Comparison of ENCODE assay signal across 13 cellular contexts in genomic region chr17:50842506-50843149, GRCh38. TPM values are rescaled to one million over a fixed set of nuclear protein-coding genes. Genes with fewer than 3 reads are reported as not detected.
A peak's percentile ranks its signal among the peaks of the same experiment; 100 is the strongest.
DNase-seq lines count a peak whose midpoint lies in the region; ATAC-seq and TF ChIP-seq lines count a peak whose summit lies in the region.
"Had no signal": no experiment of that assay in that cellular context is flagged by ENCODE, and none has a peak within 500 bp of the region (broad histone marks: within the 10 kb centered on the region; RNA-seq: fewer than 3 reads in every experiment).

No MANE protein-coding gene starts in this region.

- CTCF ChIA-PET in GM10248 (lab: Yijun Ruan, JAX) = interaction anchor here (0.9 to 18.2 kb wide), 28 partner anchors 10 to 291 kb away, joined by 3 to 301 read pairs (median 5); no protein-coding TSS in a partner anchor

- no peaks in the 10 kb centered on the region for H3K79me1 ChIP-seq in neuronal stem cell (ENCODE audit: low read depth, low read length)

- H4K8ac ChIP-seq in neuronal stem cell (ENCODE audit: low read depth, low read length) = no peak overlapping the region

- H4K20me1 ChIP-seq in Loucy (ENCODE audit: insufficient read depth, low read length, poor library complexity, severe bottlenecking) = no peaks in the 10 kb centered on the region

- no peaks in the 10 kb centered on the region for H3K27me3 Mint-ChIP-seq in stimulated activated memory B cell treated with anti-CD40 and anti-IgM and Interleukin-4, amounts not matched to agents 10 μg/mL and 1 μg/mL and 100 μg/mL, for 72 hours
- H3K27me3 Mint-ChIP-seq: IgD-negative memory B cell had no signal

- no peak overlapping the region for H2BK12ac ChIP-seq in neuronal stem cell (ENCODE audit: low read length)

- H3K14ac ChIP-seq in neuronal stem cell (ENCODE audit: low read length) = peak overlapping the region; percentile 31

- H3K9me2 ChIP-seq in Loucy (replicated peaks; ENCODE audit: low read depth, low read length) = no peaks in the 10 kb centered on the region

- peak overlapping the region; percentile 59 for H3K18ac ChIP-seq in neuronal stem cell (ENCODE audit: low read length)

- peak overlapping the region; percentile 83 for H2BK15ac ChIP-seq in neuronal stem cell (ENCODE audit: low read length)

- TF ChIP-seq CTCF in GM10248 (IDR thresholded peaks at IDR 0.05; ENCODE audit: control extremely low read depth, extremely low read depth, low read depth, missing control alignments) = no peak
- no peak for TF ChIP-seq CTCF in Loucy (conservative IDR thresholded peaks at IDR 0.05; ENCODE audit: low read length)

- peaks cover 7% of the 10 kb centered on the region for H3K4me1 Mint-ChIP-seq in stimulated activated memory B cell treated with anti-CD40 and anti-IgM and Interleukin-4, amounts not matched to agents 10 μg/mL and 1 μg/mL and 100 μg/mL, for 72 hours

- H2AFZ ChIP-seq in Loucy (ENCODE audit: low read length) (peak overlapping the region; percentile 19; the same call in 1 of the 2 replicates), neuronal stem cell (ENCODE audit: low read length) (no peak overlapping the region)

- H3K27ac ChIP-seq in neuronal stem cell (replicated peaks; ENCODE audit: low read length) = no peak overlapping the region
- H3K27ac ChIP-seq: Peyer's patch had no signal

- H3K27ac Mint-ChIP-seq in stimulated activated memory B cell treated with anti-CD40 and anti-IgM and Interleukin-4, amounts not matched to agents 10 μg/mL and 1 μg/mL and 100 μg/mL, for 72 hours = no peak overlapping the region
- H3K27ac Mint-ChIP-seq: IgD-negative memory B cell had no signal

- DNase-seq in GM10248 (ENCODE audit: extremely low spot score) (peak; percentile 13), neuronal stem cell (ENCODE audit: low spot score) (no peak), NCI-H2081 (lab: John Stamatoyannopoulos, UW) (no peak)
- no peak for DNase-seq in effector CD8-positive, alpha-beta T cell (lab: John Stamatoyannopoulos, UW)
- DNase-seq in activated effector memory CD4-positive, alpha-beta T cell treated with anti-CD3 and anti-CD28 coated beads, Interleukin-2, amount 50 U/mL, for 16 hours = no peak
- DNase-seq: NCI-H1417 treated with DMSO at 0.1 percent for 48 hours had no signal

- no peak overlapping the region for H3K23ac ChIP-seq in neuronal stem cell (ENCODE audit: low read depth, low read length, poor library complexity)

- H3K4me1 ChIP-seq in Loucy (ENCODE audit: insufficient read depth, low read length, poor library complexity, severe bottlenecking) (no peaks in the 10 kb centered on the region), neuronal stem cell (ENCODE audit: control insufficient read depth in 2 of 2, insufficient read depth in 1 of 2, low read depth in 1 of 2, low read length in 2 of 2) (peaks cover 8 to 21% of the 10 kb centered on the region in 2 donors)
- H3K4me1 ChIP-seq: Peyer's patch had no signal

- H3F3A ChIP-seq in Loucy (ENCODE audit: low read depth) = no peaks in the 10 kb centered on the region

- H3K36me3 Mint-ChIP-seq in stimulated activated memory B cell treated with anti-CD40 and anti-IgM and Interleukin-4, amounts not matched to agents 10 μg/mL and 1 μg/mL and 100 μg/mL, for 72 hours = no peaks in the 10 kb centered on the region
- H3K36me3 Mint-ChIP-seq: IgD-negative memory B cell had no signal

- POLR2A ChIA-PET in GM10248 (lab: Yijun Ruan, JAX) = no interaction called here

- peak overlapping the region; percentile 88 for H2AK5ac ChIP-seq in neuronal stem cell (ENCODE audit: low read depth, low read length)

- H3K4ac ChIP-seq in neuronal stem cell (ENCODE audit: low read length) = no peak overlapping the region

- no peaks in the 10 kb centered on the region for H3K79me2 ChIP-seq in Loucy (ENCODE audit: insufficient read depth, low read length)

- no peaks in the 10 kb centered on the region for H3K36me3 ChIP-seq in Loucy (ENCODE audit: insufficient read depth, low read length)
- H3K36me3 ChIP-seq in neuronal stem cell (replicated peaks in 1 of 2; ENCODE audit: control insufficient read depth in 2 of 2, insufficient read depth in 2 of 2, low read length in 2 of 2) = no peaks in the 10 kb centered on the region
- H3K36me3 ChIP-seq: Peyer's patch had no signal

- H2BK5ac ChIP-seq in neuronal stem cell (ENCODE audit: low read length) = no peak overlapping the region

- H3K27me3 ChIP-seq in Loucy (ENCODE audit: insufficient read depth, low read length, poor library complexity, severe bottlenecking) (no peaks in the 10 kb centered on the region), neuronal stem cell (ENCODE audit: control insufficient read depth in 3 of 3, insufficient read depth in 3 of 3, low read depth in 1 of 3, low read length in 3 of 3) (peaks cover 0 to 56% (median 0%) of the 10 kb centered on the region in 3 experiments)
- H3K27me3 ChIP-seq: Peyer's patch had no signal

- H3K4me2 ChIP-seq in Loucy (ENCODE audit: low read depth, low read length, poor library complexity, severe bottlenecking) = no peak overlapping the region
- no peak overlapping the region for H3K4me2 ChIP-seq in neuronal stem cell (ENCODE audit: insufficient read depth, low read length, poor library complexity, severe bottlenecking)
- H3K4me2 ChIP-seq: A549 had no signal

- H2BK120ac ChIP-seq in neuronal stem cell (ENCODE audit: low read depth, low read length) = no peak overlapping the region

- H3K9ac ChIP-seq in Loucy (ENCODE audit: low read depth, low read length, poor library complexity, severe bottlenecking) (no peak overlapping the region), neuronal stem cell (ENCODE audit: low read depth, low read length, poor library complexity) (peak overlapping the region; percentile 10)

- no peak overlapping the region for H4K91ac ChIP-seq in neuronal stem cell (ENCODE audit: low read depth, low read length, poor library complexity)

- H3K9me3 ChIP-seq in Loucy (ENCODE audit: insufficient read depth, low read depth, low read length) (no peaks in the 10 kb centered on the region), neuronal stem cell (replicated peaks in 1 of 2; ENCODE audit: control insufficient read depth in 2 of 2, insufficient read depth in 1 of 2, low read depth in 1 of 2, low read length in 2 of 2) (no peaks in the 10 kb centered on the region)
- H3K9me3 ChIP-seq: A549, Peyer's patch had no signal

- H3K9me3 Mint-ChIP-seq in stimulated activated memory B cell treated with anti-CD40 and anti-IgM and Interleukin-4, amounts not matched to agents 10 μg/mL and 1 μg/mL and 100 μg/mL, for 72 hours = no peaks in the 10 kb centered on the region
- H3K9me3 Mint-ChIP-seq: IgD-negative memory B cell had no signal

- no CpG with 5 or more reads among the region's 9 CpGs for WGBS in neuronal stem cell (ENCODE audit: extremely low coverage in 2 of 2, insufficient read length in 2 of 2, insufficient replicate concordance in 1 of 2), 2 donors

- no peak overlapping the region for H3K4me3 Mint-ChIP-seq in stimulated activated memory B cell treated with anti-CD40 and anti-IgM and Interleukin-4, amounts not matched to agents 10 μg/mL and 1 μg/mL and 100 μg/mL, for 72 hours
- H3K4me3 Mint-ChIP-seq: IgD-negative memory B cell had no signal

- ATAC-seq in esophagus mucosa = peak; percentile 3
- no peak for ATAC-seq in stimulated activated memory B cell treated with anti-CD40 and anti-IgM and Interleukin-4, amounts not matched to agents 10 μg/mL and 1 μg/mL and 100 μg/mL, for 72 hours

- H3K4me3 ChIP-seq in Loucy (ENCODE audit: low read length, poor library complexity, severe bottlenecking) (no peak overlapping the region), neuronal stem cell (ENCODE audit: low read length in 2 of 2) (no peak overlapping the region)
- H3K4me3 ChIP-seq: A549, Peyer's patch had no signal

RNA-seq across cellular contexts. Expression of gene WFIKKN2, which starts 7.2 kb away (rescaled TPM):
- not detected for total RNA-seq in esophagus mucosa
- polyA plus RNA-seq in neuronal stem cell (2013, experiment 1 of 2) = 0.03 TPM
- polyA plus RNA-seq in neuronal stem cell (2013, experiment 2 of 2) = 0.01 TPM
- total RNA-seq: LHCN-M2, Peyer's patch had no signal
- polyA plus RNA-seq: A549, IgD-negative memory B cell had no signal

RNA-seq across cellular contexts. Expression of gene TOB1, which starts 23.5 kb away (rescaled TPM):
- 60.8 TPM for total RNA-seq in esophagus mucosa
- 44.9 TPM for polyA plus RNA-seq in neuronal stem cell (2013, experiment 1 of 2)
- 45.0 TPM for polyA plus RNA-seq in neuronal stem cell (2013, experiment 2 of 2)
